Comparison of ENCODE assay signal across 8 cellular contexts in genomic region chr5:72818866-72819534, GRCh38. TPM values are rescaled to one million over a fixed set of nuclear protein-coding genes. Genes with fewer than 3 reads are reported as not detected.
DNase-seq lines count a peak whose midpoint lies in the region; ATAC-seq, FAIRE-seq and TF ChIP-seq lines count a peak whose summit lies in the region.

No MANE protein-coding gene starts in this region.

- dilution Hi-C loops in keratinocyte (cut with MboI; ENCODE audit: extremely low pct_ligation_motif_present, low sequenced_read_pairs): no loop called here

- peaks cover 27% of the 10 kb centered on the region for H3K4me1 ChIP-seq in keratinocyte (ENCODE audit: control insufficient read depth, extremely low read depth, insufficient read depth, low read length)

- H3K9me1 ChIP-seq in keratinocyte (ENCODE audit: control insufficient read depth, extremely low read depth, insufficient read depth, low read length): no peaks in the 10 kb centered on the region

- peak; percentile 84 for TF ChIP-seq CTCF in AG09319 (IDR thresholded peaks at IDR 0.05; ENCODE audit: low read depth, low read length)
- TF ChIP-seq CTCF in GM20000 (IDR thresholded peaks at IDR 0.05; ENCODE audit: extremely low read depth, missing control alignments): peak; percentile 80
- peak; percentile 91 for TF ChIP-seq CTCF in bronchial epithelial cell (IDR thresholded peaks at IDR 0.05; ENCODE audit: insufficient read depth, low read length, severe bottlenecking)
- TF ChIP-seq CTCF in keratinocyte (optimal IDR thresholded peaks at IDR 0.05 in 1 of 3, IDR thresholded peaks at IDR 0.05 in 1 of 3, conservative IDR thresholded peaks at IDR 0.05 in 1 of 3; ENCODE audit: extremely low read depth in 1 of 3, insufficient read depth in 2 of 3, low read length in 3 of 3): peak; percentile 80 to 88 (median 83)

- no peak overlapping the region for H3K4me3 ChIP-seq in bronchial epithelial cell (ENCODE audit: low read depth, low read length)
- peak overlapping the region in 1 of 3 experiments; percentile 9 for H3K4me3 ChIP-seq in keratinocyte (ENCODE audit: control insufficient read depth in 2 of 3, extremely low read depth in 1 of 3, insufficient read depth in 2 of 3, low read depth in 1 of 3, low read length in 3 of 3)

- H2AFZ ChIP-seq in keratinocyte (ENCODE audit: control insufficient read depth, low read length): no peak overlapping the region

- H3K27ac ChIP-seq in keratinocyte (ENCODE audit: control insufficient read depth, insufficient read depth, low read length): no peak overlapping the region

- FAIRE-seq in bronchial epithelial cell (lab: Jason Lieb, UNC) (no peak), keratinocyte (lab: Jason Lieb, UNC) (peak; percentile 79)

- H3K27me3 ChIP-seq in bronchial epithelial cell (ENCODE audit: control insufficient read depth, insufficient read depth, low read length) (no peaks in the 10 kb centered on the region), keratinocyte (ENCODE audit: control insufficient read depth, extremely low read depth, insufficient read depth, low read length) (no peaks in the 10 kb centered on the region)

- DNase-seq in AG09319 (ENCODE audit: extremely low read depth, low read depth) (no peak), GM20000 (ENCODE audit: low spot score) (peak; percentile 58), NCI-H1436 (lab: John Stamatoyannopoulos, UW) (peak; percentile 72), T-helper 9 cell (peak; percentile 36), bronchial epithelial cell (ENCODE audit: low read depth) (peak; percentile 71), keratinocyte (ENCODE audit: low read depth, low spot score) (peak; percentile 15)
- DNase-seq in stimulated activated CD4-positive, alpha-beta T cell treated with anti-CD3 and anti-CD28 coated beads, Interleukin-15, amount 100 ng/mL, for 1 hour (ENCODE audit: low read depth in 1 of 2, low spot score in 1 of 2): peak; percentile 16 to 24

- no peaks in the 10 kb centered on the region for H4K20me1 ChIP-seq in keratinocyte (ENCODE audit: control insufficient read depth, extremely low read depth, insufficient read depth, low read length)

- H3K4me2 ChIP-seq in keratinocyte (ENCODE audit: control insufficient read depth, extremely low read depth, insufficient read depth, low read depth, low read length): peak overlapping the region; percentile 99

- no peaks in the 10 kb centered on the region for H3K9me3 ChIP-seq in keratinocyte (ENCODE audit: control insufficient read depth, low read depth, low read length)

- ATAC-seq in GM19452 (IDR thresholded peaks at IDR 0.05; ENCODE audit: unreplicated experiment): no peak

- H3K36me3 ChIP-seq in bronchial epithelial cell (ENCODE audit: control insufficient read depth, insufficient read depth, low read length) (peaks cover 1% of the 10 kb centered on the region), keratinocyte (ENCODE audit: control insufficient read depth in 2 of 2, extremely low read depth in 1 of 2, insufficient read depth in 2 of 2, low read length in 2 of 2) (no peaks in the 10 kb centered on the region)

- no peak overlapping the region for H3K9ac ChIP-seq in keratinocyte (ENCODE audit: control insufficient read depth, extremely low read depth, insufficient read depth, low read length)

- peaks cover 65% of the 10 kb centered on the region for H3K79me2 ChIP-seq in keratinocyte (ENCODE audit: control insufficient read depth, insufficient read depth, low read length)

RNA-seq across cellular contexts. Expression of gene TNPO1, which starts 2.5 kb away (rescaled TPM):
- total RNA-seq in bronchial epithelial cell: 265 and 329 TPM in 2 replicates
- polyA plus RNA-seq in keratinocyte: 59.9 to 123 TPM (median 76.8 TPM) in 3 replicates
- polyA plus RNA-seq in keratinocyte (2011; ENCODE audit: low read depth): 108 TPM
- polyA plus RNA-seq in keratinocyte (2011; cell fraction: cytosol; rRNA removed): 64.7 and 86.9 TPM in 2 replicates
- 65.4 and 98.4 TPM in 2 replicates for polyA plus RNA-seq in keratinocyte (2011; cell fraction: nucleus; rRNA removed)
- polyA plus RNA-seq in keratinocyte (2012; ENCODE audit: low replicate concordance): 32.9 and 69.1 TPM in 2 replicates
- 95.4 to 241 TPM (median 192 TPM) in 3 replicates for polyA minus RNA-seq in keratinocyte
- 127 TPM for polyA minus RNA-seq in keratinocyte (2011; cell fraction: cytosol; rRNA and poly(A)+ RNA removed)
- 138 and 265 TPM in 2 replicates for polyA minus RNA-seq in keratinocyte (2011; cell fraction: nucleus; rRNA and poly(A)+ RNA removed)
